8 cellular contexts compared by ENCODE assay signal in the genomic region with DNA sequence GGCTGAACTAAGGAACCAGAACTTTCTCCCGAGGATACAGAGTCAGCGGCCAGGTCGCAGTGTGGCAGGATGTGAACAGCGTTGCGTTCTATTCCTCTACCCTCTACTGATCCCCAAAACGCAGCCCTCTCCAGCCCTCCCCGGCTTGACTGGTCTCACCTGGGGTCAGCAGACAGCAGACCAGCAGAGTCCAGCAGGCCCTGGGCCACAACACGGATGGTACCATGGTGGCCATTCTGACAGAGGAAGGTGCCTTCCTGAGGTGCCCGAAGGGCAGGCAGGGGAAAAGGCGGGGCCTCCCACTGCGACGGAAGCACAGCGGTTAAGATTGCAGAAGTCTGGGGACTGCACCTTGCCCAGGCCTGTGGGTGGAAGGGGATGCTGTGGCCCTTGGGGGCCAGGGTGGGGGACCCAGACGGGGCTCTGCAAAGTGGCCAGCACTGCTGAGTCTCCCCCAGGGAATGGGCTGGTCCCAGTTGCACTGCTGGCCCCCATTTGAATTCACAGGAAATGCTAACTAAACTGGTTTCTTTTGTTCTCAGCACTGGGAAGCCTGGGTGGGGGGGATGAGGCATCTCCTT. TPM values are rescaled to one million over a fixed set of nuclear protein-coding genes. Genes with fewer than 3 reads are reported as not detected.
A peak's percentile ranks its signal among the peaks of the same experiment; 100 is the strongest.
DNase-seq lines count a peak whose midpoint lies in the region; ATAC-seq, FAIRE-seq and TF ChIP-seq lines count a peak whose summit lies in the region.

A gene with protein sequence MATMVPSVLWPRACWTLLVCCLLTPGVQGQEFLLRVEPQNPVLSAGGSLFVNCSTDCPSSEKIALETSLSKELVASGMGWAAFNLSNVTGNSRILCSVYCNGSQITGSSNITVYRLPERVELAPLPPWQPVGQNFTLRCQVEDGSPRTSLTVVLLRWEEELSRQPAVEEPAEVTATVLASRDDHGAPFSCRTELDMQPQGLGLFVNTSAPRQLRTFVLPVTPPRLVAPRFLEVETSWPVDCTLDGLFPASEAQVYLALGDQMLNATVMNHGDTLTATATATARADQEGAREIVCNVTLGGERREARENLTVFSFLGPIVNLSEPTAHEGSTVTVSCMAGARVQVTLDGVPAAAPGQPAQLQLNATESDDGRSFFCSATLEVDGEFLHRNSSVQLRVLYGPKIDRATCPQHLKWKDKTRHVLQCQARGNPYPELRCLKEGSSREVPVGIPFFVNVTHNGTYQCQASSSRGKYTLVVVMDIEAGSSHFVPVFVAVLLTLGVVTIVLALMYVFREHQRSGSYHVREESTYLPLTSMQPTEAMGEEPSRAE (minus strand): TSS at position 245 of the 581 bp plus-strand sequence. CDS start 10 bp downstream, at position 235.

- H3K4me3 ChIP-seq in GM12875 (ENCODE audit: low read depth, low read length) = peak within 1 kb of the TSS; percentile 55
- H3K4me3 ChIP-seq in endothelial cell of umbilical vein (replicated peaks in 1 of 3; ENCODE audit: insufficient read depth in 1 of 3, low read depth in 1 of 3, low read length in 3 of 3) = no peak within 1 kb of the TSS

- BruUV-seq in endothelial cell of umbilical vein (replicated peaks; lab: Mats Ljungman, UMichigan) = no TSS peak

- no peak within 1 kb of the TSS for H3K9ac ChIP-seq in endothelial cell of umbilical vein (replicated peaks; ENCODE audit: extremely low read depth, insufficient read depth, low read length)

- H3K9me3 ChIP-seq in endothelial cell of umbilical vein (replicated peaks; ENCODE audit: control insufficient read depth, insufficient read depth, low read length) = no peaks in the 10 kb centered on the region

- H3K27me3 ChIP-seq in endothelial cell of umbilical vein (ENCODE audit: control insufficient read depth in 2 of 2, insufficient read depth in 2 of 2, low read length in 2 of 2) = no peaks in the 10 kb centered on the region

- H3K27ac ChIP-seq in endothelial cell of umbilical vein (ENCODE audit: insufficient read depth, low read depth, low read length) = no peak within 1 kb of the TSS

- dilution Hi-C loops in endothelial cell of umbilical vein (cut with MboI; ENCODE audit: extremely low pct_ligation_motif_present, low sequenced_read_pairs) = no loop called here

- no peak for TF ChIP-seq POLR2A in endothelial cell of umbilical vein (IDR thresholded peaks at IDR 0.05; ENCODE audit: low read depth, low read length)

- H3K9me1 ChIP-seq in endothelial cell of umbilical vein (replicated peaks; ENCODE audit: control insufficient read depth, extremely low read depth, insufficient read depth, low read length) = no peaks in the 10 kb centered on the region

- no peaks in the 10 kb centered on the region for H3K36me3 ChIP-seq in endothelial cell of umbilical vein (ENCODE audit: control insufficient read depth in 2 of 2, extremely low read depth in 1 of 2, insufficient read depth in 2 of 2, low read length in 2 of 2)

- peak; percentile 86 for ATAC-seq in HG03108 (IDR thresholded peaks at IDR 0.05; ENCODE audit: unreplicated experiment)
- ATAC-seq in GM19351 (IDR thresholded peaks at IDR 0.05; ENCODE audit: unreplicated experiment) = no peak
- ATAC-seq in GM18519 (IDR thresholded peaks at IDR 0.05; ENCODE audit: low FRiP score, unreplicated experiment) = no peak

- CTCF ChIA-PET in endothelial cell of umbilical vein (lab: Charles Lee) = no interaction called here

- H3K4me2 ChIP-seq in endothelial cell of umbilical vein (ENCODE audit: insufficient read depth, low read length) = no peak within 1 kb of the TSS

- POLR2A ChIA-PET in endothelial cell of umbilical vein (lab: Charles Lee) = no interaction called here

- no peak for FAIRE-seq in endothelial cell of umbilical vein (lab: Jason Lieb, UNC)

- H2AFZ ChIP-seq in endothelial cell of umbilical vein (ENCODE audit: low read depth, low read length) = peak within 1 kb of the TSS; percentile 55

- intact Hi-C loops in endothelial cell of umbilical vein (cut with micrococcal nuclease) = no loop called here

- TF ChIP-seq CTCF in GM12875 (IDR thresholded peaks at IDR 0.05; ENCODE audit: borderline replicate concordance, insufficient read depth, low read depth, low read length) = no peak
- no peak for TF ChIP-seq CTCF in endothelial cell of umbilical vein (IDR thresholded peaks at IDR 0.05; ENCODE audit: extremely low read depth in 1 of 2, insufficient read depth in 1 of 2, low read depth in 1 of 2, low read length in 2 of 2)

- no peaks in the 10 kb centered on the region for H4K20me1 ChIP-seq in endothelial cell of umbilical vein (replicated peaks; ENCODE audit: control insufficient read depth, extremely low read depth, insufficient read depth, low read length)

- no peaks in the 10 kb centered on the region for H3K79me2 ChIP-seq in endothelial cell of umbilical vein (ENCODE audit: control insufficient read depth, insufficient read depth, low read length)

- DNase-seq in activated CD4-positive, CD25-positive, alpha-beta regulatory T cell treated with anti-CD3 and anti-CD28 coated beads, Interleukin-2, amount 50 U/mL, for 72 hours = peak; percentile 77
- DNase-seq in endothelial cell of umbilical vein (ENCODE audit: low read depth, low spot score) = no peak
- peak in 2 of 3 experiments; percentile 30 to 47 for DNase-seq in stimulated activated CD4-positive, alpha-beta T cell treated with anti-CD3 and anti-CD28 coated beads, TNF-alpha, amount 100 ng/mL, for 4 hours (ENCODE audit: low read depth in 3 of 3)
- DNase-seq in HPDE6-E6E7 (ENCODE audit: extremely low spot score) = no peak

- H3K4me1 ChIP-seq in endothelial cell of umbilical vein (ENCODE audit: control insufficient read depth, extremely low read depth, insufficient read depth, low read length) = peaks cover 2% of the 10 kb centered on the region

TF ChIP-seq in endothelial cell of umbilical vein, 7 proteins besides CTCF, POLR2A, EP300 and RAD21:
- TF ChIP-seq FOS (IDR thresholded peaks at IDR 0.05; ENCODE audit: borderline replicate concordance, insufficient read depth, low read length) (no peak), GATA2 (IDR thresholded peaks at IDR 0.05; ENCODE audit: insufficient read depth, insufficient read length, low read depth, low read length) (no peak), POLR2AphosphoS5 (IDR thresholded peaks at IDR 0.05; ENCODE audit: insufficient read depth, low read depth, low read length) (no peak), JUN (IDR thresholded peaks at IDR 0.05; ENCODE audit: borderline replicate concordance, insufficient read depth, insufficient read length, low read depth) (no peak), MYC (IDR thresholded peaks at IDR 0.05; ENCODE audit: low read depth, low read length) (no peak), EZH2 (IDR thresholded peaks at IDR 0.05; ENCODE audit: borderline replicate concordance, low read depth, low read length, severe bottlenecking) (no peak)
- TF ChIP-seq, protein P1, sequence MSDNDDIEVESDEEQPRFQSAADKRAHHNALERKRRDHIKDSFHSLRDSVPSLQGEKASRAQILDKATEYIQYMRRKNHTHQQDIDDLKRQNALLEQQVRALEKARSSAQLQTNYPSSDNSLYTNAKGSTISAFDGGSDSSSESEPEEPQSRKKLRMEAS (IDR thresholded peaks at IDR 0.05; ENCODE audit: insufficient read depth, insufficient read length) = no peak

RNA-seq across cellular contexts. Expression of the gene that starts here (rescaled TPM):
- total RNA-seq in endothelial cell of umbilical vein = 11.4 and 11.6 TPM in 2 replicates
- 6.7 and 8.7 TPM in 2 replicates for polyA plus RNA-seq in endothelial cell of umbilical vein
- polyA plus RNA-seq in endothelial cell of umbilical vein (2011; cell fraction: cytosol; rRNA removed) = 6.2 and 7.3 TPM in 2 replicates
- polyA plus RNA-seq in endothelial cell of umbilical vein (2011; cell fraction: nucleus; rRNA removed) = 1.8 and 3.0 TPM in 2 replicates
- polyA plus RNA-seq in endothelial cell of umbilical vein (2012) = 7.0 and 9.1 TPM in 2 replicates
- polyA minus RNA-seq in endothelial cell of umbilical vein = 5.5 and 6.3 TPM in 2 replicates
- 8.2 TPM for polyA minus RNA-seq in endothelial cell of umbilical vein (2011; cell fraction: cytosol; rRNA and poly(A)+ RNA removed)
- polyA minus RNA-seq in endothelial cell of umbilical vein (2011; cell fraction: nucleus; rRNA and poly(A)+ RNA removed) = 1.2 and 1.3 TPM in 2 replicates

Comparison
In these comparisons a context has a peak if more than half of its experiments do, and no peak if none do; other contexts are left out.
1. DNase-seq: peak in activated CD4-positive, CD25-positive, alpha-beta regulatory T cell treated with anti-CD3 and anti-CD28 coated beads, Interleukin-2, amount 50 U/mL, for 72 hours (single experiment) and stimulated activated CD4-positive, alpha-beta T cell treated with anti-CD3 and anti-CD28 coated beads, TNF-alpha, amount 100 ng/mL, for 4 hours (2 of 3); none in endothelial cell of umbilical vein (single experiment) and HPDE6-E6E7 (single experiment).